Comparison of ENCODE assay signal across 10 cellular contexts in the genomic region with DNA sequence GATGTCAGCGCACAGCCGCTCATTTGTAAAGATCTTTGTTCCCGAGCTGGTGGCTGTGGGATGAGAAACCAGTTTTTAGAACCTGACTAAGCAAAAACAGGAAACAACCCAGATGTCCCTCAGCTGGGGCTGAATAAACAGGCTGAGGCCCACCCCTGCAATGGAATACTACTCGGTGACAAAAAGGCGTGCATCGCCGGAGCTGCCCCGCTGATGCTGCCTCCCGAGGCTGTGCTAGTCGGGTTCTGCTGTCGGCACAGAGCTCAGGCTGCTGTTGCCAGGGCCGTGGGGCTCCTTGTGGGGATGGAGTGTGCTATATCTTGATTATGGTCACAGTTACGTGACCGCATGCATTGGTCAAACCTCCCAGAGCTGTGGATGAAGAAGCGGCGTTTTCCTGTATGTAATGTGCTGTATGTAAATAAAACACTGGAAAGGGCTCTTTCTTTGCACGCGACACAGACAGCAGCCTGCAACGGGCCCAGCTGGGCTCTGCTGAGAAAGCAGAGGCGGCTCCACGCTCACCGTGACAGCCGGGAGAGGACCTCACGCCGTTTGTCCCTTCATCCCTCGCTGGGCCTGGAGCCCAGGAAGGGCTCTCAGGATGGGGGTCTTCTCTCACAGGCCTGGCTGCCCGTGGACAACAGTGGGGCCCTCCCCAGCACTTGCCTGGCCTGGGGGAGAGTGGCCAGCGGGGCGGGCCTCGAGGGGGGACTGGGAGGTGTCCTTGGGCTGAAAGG. TPM values are rescaled to one million over a fixed set of nuclear protein-coding genes. Genes with fewer than 3 reads are reported as not detected.
DNase-seq lines count a peak whose midpoint lies in the region; TF ChIP-seq lines count a peak whose summit lies in the region.
"Had no signal": no experiment of that assay in that cellular context is flagged by ENCODE, and none has a peak within 500 bp of the region (broad histone marks: within the 10 kb centered on the region; RNA-seq: fewer than 3 reads in every experiment).

No MANE protein-coding gene starts in this region.

- H2AFZ ChIP-seq in OCI-LY1 (ENCODE audit: low read length) (no peak overlapping the region), neural cell (ENCODE audit: low read depth, low read length) (no peak overlapping the region)

- no peak for TF ChIP-seq POLR2A in esophagus squamous epithelium (IDR thresholded peaks at IDR 0.05)

- no peaks in the 10 kb centered on the region for H3K36me3 ChIP-seq in OCI-LY1 (ENCODE audit: insufficient read depth, low read length)
- no peaks in the 10 kb centered on the region for H3K36me3 ChIP-seq in esophagus squamous epithelium
- no peaks in the 10 kb centered on the region for H3K36me3 ChIP-seq in neural cell (ENCODE audit: insufficient read depth, low read length)

- H3K4me3 ChIP-seq in OCI-LY1 (ENCODE audit: low read depth, low read length, poor library complexity, severe bottlenecking) (peak overlapping the region; percentile 44), esophagus squamous epithelium (no peak overlapping the region), neural cell (ENCODE audit: low read length) (no peak overlapping the region)

- H3K9me2 ChIP-seq in OCI-LY1 (ENCODE audit: low read depth, low read length) = no peaks in the 10 kb centered on the region
- no peaks in the 10 kb centered on the region for H3K9me2 ChIP-seq in neural cell (ENCODE audit: insufficient read depth, low read length)

- TF ChIP-seq CTCF in OCI-LY1 (IDR thresholded peaks at IDR 0.05; ENCODE audit: low read length) (no peak), esophagus squamous epithelium (IDR thresholded peaks at IDR 0.05) (no peak), neural cell (IDR thresholded peaks at IDR 0.05; ENCODE audit: poor library complexity, severe bottlenecking) (no peak)

- H3K9me3 ChIP-seq in OCI-LY1 (ENCODE audit: low read length) (no peaks in the 10 kb centered on the region), esophagus squamous epithelium (peaks cover 0 to 10% (median 0%) of the 10 kb centered on the region in 3 donors), neural cell (ENCODE audit: low read length) (no peaks in the 10 kb centered on the region)

- peaks cover 1% of the 10 kb centered on the region; the same call in 1 of the 2 replicates for H3F3A ChIP-seq in OCI-LY1 (ENCODE audit: insufficient read depth, low read length)
- no peaks in the 10 kb centered on the region for H3F3A ChIP-seq in neural cell (ENCODE audit: insufficient read depth, low read length, poor library complexity, severe bottlenecking)

- intact Hi-C loops in esophagus squamous epithelium (cut with DNase I) = no loop called here

- TF ChIP-seq RAD21 in neural cell (conservative IDR thresholded peaks at IDR 0.05) = no peak

- no peak for TF ChIP-seq EP300 in neural cell (conservative IDR thresholded peaks at IDR 0.05; ENCODE audit: poor library complexity, severe bottlenecking)

- H3K79me2 ChIP-seq in OCI-LY1 (ENCODE audit: insufficient read depth, low read length) = no peaks in the 10 kb centered on the region
- H3K79me2 ChIP-seq in neural cell (replicated peaks; ENCODE audit: insufficient read depth, low read length) = no peaks in the 10 kb centered on the region

- H3K27me3 ChIP-seq in OCI-LY1 (ENCODE audit: insufficient read depth, low read length) = no peaks in the 10 kb centered on the region
- H3K27me3 ChIP-seq in esophagus squamous epithelium = no peaks in the 10 kb centered on the region
- no peaks in the 10 kb centered on the region for H3K27me3 ChIP-seq in neural cell (ENCODE audit: insufficient read depth, low read depth, low read length)

- WGBS in esophagus squamous epithelium, 2 donors = 71 to 90% methylated on average over 12 to 15 of the region's 30 CpGs

- DNase-seq in AG20443 (ENCODE audit: low spot score) (peak; percentile 44), esophagus squamous epithelium (lab: John Stamatoyannopoulos, UW) (no peak), hepatic stellate cell (ENCODE audit: low spot score) (no peak), NCI-H524 treated with DMSO at 0.1 percent for 48 hours (lab: John Stamatoyannopoulos, UW) (no peak), NCI-H510A (lab: John Stamatoyannopoulos, UW) (no peak), DMS79 treated with DMSO at 0.1 percent for 48 hours (lab: John Stamatoyannopoulos, UW) (no peak)
- DNase-seq: activated CD4-positive, alpha-beta T cell treated with anti-CD3 and anti-CD28 coated beads, Interleukin-2, amount 10 ng/mL, durations not matched to agents 7 days and 5 days; stimulated activated CD4-positive, alpha-beta T cell treated with anti-CD3 and anti-CD28 coated beads, Interleukin-4, amount 100 ng/mL, for 4 hours had no signal

- H3K9ac ChIP-seq in OCI-LY1 (ENCODE audit: low read length) (peak overlapping the region; percentile 80), neural cell (ENCODE audit: low read length) (peak overlapping the region; percentile 36)

- peak overlapping the region; percentile 100 for H3K27ac ChIP-seq in OCI-LY1 (ENCODE audit: low read depth, low read length, poor library complexity, severe bottlenecking)
- peak overlapping the region; percentile 51 to 77 (median 72) for H3K27ac ChIP-seq in esophagus squamous epithelium
- H3K27ac ChIP-seq in neural cell (ENCODE audit: low read length) = no peak overlapping the region

- H3K4me1 ChIP-seq in OCI-LY1 (ENCODE audit: insufficient read depth, low read length, severe bottlenecking) = peaks cover 75% of the 10 kb centered on the region
- H3K4me1 ChIP-seq in esophagus squamous epithelium = peaks cover 11 to 41% (median 12%) of the 10 kb centered on the region in 3 donors

- H4K20me1 ChIP-seq in OCI-LY1 (ENCODE audit: insufficient read depth, low read length) (no peaks in the 10 kb centered on the region), neural cell (ENCODE audit: insufficient read depth) (no peaks in the 10 kb centered on the region)

- H3K4me2 ChIP-seq in OCI-LY1 (ENCODE audit: low read length) (peak overlapping the region; percentile 64), neural cell (ENCODE audit: low read length) (no peak overlapping the region)

TF ChIP-seq in neural cell, 6 proteins besides CTCF, POLR2A, EP300 and RAD21:
- TF ChIP-seq SMC3 (conservative IDR thresholded peaks at IDR 0.05; ENCODE audit: poor library complexity) (no peak), EZH2 (IDR thresholded peaks at IDR 0.05; ENCODE audit: borderline replicate concordance, insufficient read depth, low read length, poor library complexity, severe bottlenecking) (no peak), POLR2AphosphoS5 (IDR thresholded peaks at IDR 0.05) (no peak), MXI1 (conservative IDR thresholded peaks at IDR 0.05; ENCODE audit: poor library complexity, severe bottlenecking) (no peak), TAF1 (IDR thresholded peaks at IDR 0.05; ENCODE audit: low read depth) (no peak)
- TF ChIP-seq, protein P1, sequence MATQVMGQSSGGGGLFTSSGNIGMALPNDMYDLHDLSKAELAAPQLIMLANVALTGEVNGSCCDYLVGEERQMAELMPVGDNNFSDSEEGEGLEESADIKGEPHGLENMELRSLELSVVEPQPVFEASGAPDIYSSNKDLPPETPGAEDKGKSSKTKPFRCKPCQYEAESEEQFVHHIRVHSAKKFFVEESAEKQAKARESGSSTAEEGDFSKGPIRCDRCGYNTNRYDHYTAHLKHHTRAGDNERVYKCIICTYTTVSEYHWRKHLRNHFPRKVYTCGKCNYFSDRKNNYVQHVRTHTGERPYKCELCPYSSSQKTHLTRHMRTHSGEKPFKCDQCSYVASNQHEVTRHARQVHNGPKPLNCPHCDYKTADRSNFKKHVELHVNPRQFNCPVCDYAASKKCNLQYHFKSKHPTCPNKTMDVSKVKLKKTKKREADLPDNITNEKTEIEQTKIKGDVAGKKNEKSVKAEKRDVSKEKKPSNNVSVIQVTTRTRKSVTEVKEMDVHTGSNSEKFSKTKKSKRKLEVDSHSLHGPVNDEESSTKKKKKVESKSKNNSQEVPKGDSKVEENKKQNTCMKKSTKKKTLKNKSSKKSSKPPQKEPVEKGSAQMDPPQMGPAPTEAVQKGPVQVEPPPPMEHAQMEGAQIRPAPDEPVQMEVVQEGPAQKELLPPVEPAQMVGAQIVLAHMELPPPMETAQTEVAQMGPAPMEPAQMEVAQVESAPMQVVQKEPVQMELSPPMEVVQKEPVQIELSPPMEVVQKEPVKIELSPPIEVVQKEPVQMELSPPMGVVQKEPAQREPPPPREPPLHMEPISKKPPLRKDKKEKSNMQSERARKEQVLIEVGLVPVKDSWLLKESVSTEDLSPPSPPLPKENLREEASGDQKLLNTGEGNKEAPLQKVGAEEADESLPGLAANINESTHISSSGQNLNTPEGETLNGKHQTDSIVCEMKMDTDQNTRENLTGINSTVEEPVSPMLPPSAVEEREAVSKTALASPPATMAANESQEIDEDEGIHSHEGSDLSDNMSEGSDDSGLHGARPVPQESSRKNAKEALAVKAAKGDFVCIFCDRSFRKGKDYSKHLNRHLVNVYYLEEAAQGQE (IDR thresholded peaks at IDR 0.05; ENCODE audit: borderline replicate concordance) = no peak

RNA-seq across cellular contexts. Expression of a gene that starts 51.5 kb away (rescaled TPM):
- not detected for total RNA-seq in esophagus squamous epithelium
- polyA plus RNA-seq in neural cell = not detected in 2 replicates
- polyA minus RNA-seq in neural cell = not detected in 2 replicates
